ENCODE assay signal across 12 cellular contexts in genomic region chr20:12110711-12111110, GRCh38.
"Had no signal": no experiment of that assay in that cellular context is flagged by ENCODE, and none has a peak within 500 bp of the region (broad histone marks: within the 10 kb centered on the region; RNA-seq: fewer than 3 reads in every experiment).

No MANE protein-coding gene starts in this region.

- ATAC-seq: left ventricle myocardium superior; natural killer cell treated with Interleukin-12 subunit alpha and Interleukin-12 subunit beta and Interleukin-15 and Interleukin-18, amount 100 ng/mL, for 72 hours; right cardiac atrium; T-cell had no signal

- H3K9me3 ChIP-seq: testis, upper lobe of left lung had no signal

- H3K27ac ChIP-seq: stomach, testis, upper lobe of left lung had no signal

- H3K36me3 ChIP-seq: stomach, upper lobe of left lung had no signal

- H3K4me3 ChIP-seq: stomach, testis, upper lobe of left lung had no signal

- H3K27me3 ChIP-seq: stomach, testis, upper lobe of left lung had no signal

- DNase-seq: activated CD4-positive, CD25-positive, alpha-beta regulatory T cell treated with anti-CD3 and anti-CD28 coated beads, Interleukin-2, amount 50 U/mL, for 72 hours; activated naive CD8-positive, alpha-beta T cell treated with anti-CD3 and anti-CD28 coated beads for 36 hours; foreskin melanocyte; kidney glomerular epithelial cell; left ventricle myocardium superior; right cardiac atrium; stomach; T-cell; T-helper 9 cell; testis; upper lobe of left lung had no signal

- H3K4me1 ChIP-seq: testis had no signal
